ENCODE assay signal across 1 cellular context in the genomic region with DNA sequence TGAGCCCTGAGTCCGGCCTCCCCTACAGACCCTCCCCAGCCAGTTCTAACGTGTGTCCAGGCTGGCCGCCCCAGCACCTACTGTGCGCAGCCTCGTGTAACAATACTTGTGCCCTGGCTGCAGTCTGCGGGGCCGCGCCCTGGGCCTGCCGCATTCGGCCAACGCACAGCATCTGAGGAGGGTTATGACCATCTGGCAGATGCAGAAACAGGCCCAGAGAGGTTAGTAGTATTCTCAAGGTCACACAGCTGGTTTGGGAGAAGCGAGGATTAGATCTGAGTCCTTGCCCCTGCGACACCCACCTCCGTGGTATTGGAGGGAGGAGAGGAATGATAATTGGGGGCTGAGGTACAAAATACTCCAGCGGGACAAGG.
TF ChIP-seq lines count a peak whose summit lies in the region.

No MANE protein-coding gene starts in this region.

TF ChIP-seq in K562, 482 proteins besides CTCF, POLR2A, EP300 and RAD21 (continued from another document):
- TF ChIP-seq, protein P1, sequence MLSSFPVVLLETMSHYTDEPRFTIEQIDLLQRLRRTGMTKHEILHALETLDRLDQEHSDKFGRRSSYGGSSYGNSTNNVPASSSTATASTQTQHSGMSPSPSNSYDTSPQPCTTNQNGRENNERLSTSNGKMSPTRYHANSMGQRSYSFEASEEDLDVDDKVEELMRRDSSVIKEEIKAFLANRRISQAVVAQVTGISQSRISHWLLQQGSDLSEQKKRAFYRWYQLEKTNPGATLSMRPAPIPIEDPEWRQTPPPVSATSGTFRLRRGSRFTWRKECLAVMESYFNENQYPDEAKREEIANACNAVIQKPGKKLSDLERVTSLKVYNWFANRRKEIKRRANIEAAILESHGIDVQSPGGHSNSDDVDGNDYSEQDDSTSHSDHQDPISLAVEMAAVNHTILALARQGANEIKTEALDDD (IDR thresholded peaks at IDR 0.05): no peak
- TF ChIP-seq ZNF23 (CRISPR knock-in tag; IDR thresholded peaks at IDR 0.05): no peak
- no peak for TF ChIP-seq ZNF12 (CRISPR knock-in tag; IDR thresholded peaks at IDR 0.05)
- TF ChIP-seq SMARCA4 (IDR thresholded peaks at IDR 0.05): no peak
- TF ChIP-seq KAT7 (CRISPR knock-in tag; IDR thresholded peaks at IDR 0.05; ENCODE audit: borderline replicate concordance): peak; percentile 47; the same call in 1 of the 2 replicates
- no peak for TF ChIP-seq MED1 (CRISPR knock-in tag; IDR thresholded peaks at IDR 0.05; ENCODE audit: borderline replicate concordance)
- TF ChIP-seq ZNF3 (CRISPR knock-in tag; IDR thresholded peaks at IDR 0.05): no peak
- TF ChIP-seq RBM34 (IDR thresholded peaks at IDR 0.05; ENCODE audit: borderline replicate concordance, insufficient read depth, low read length): no peak
- peak; percentile 68 to 86 for TF ChIP-seq KDM1A (IDR thresholded peaks at IDR 0.05)
- no peak for TF ChIP-seq ZNF354B (CRISPR knock-in tag; IDR thresholded peaks at IDR 0.05)
- TF ChIP-seq KHSRP (IDR thresholded peaks at IDR 0.05): no peak
- TF ChIP-seq MCM3 (IDR thresholded peaks at IDR 0.05): no peak
- no peak for TF ChIP-seq CREBBP (IDR thresholded peaks at IDR 0.05; ENCODE audit: low read depth, low read length)
- no peak for TF ChIP-seq NFYB (IDR thresholded peaks at IDR 0.05; ENCODE audit: extremely low read depth, insufficient read length)
- TF ChIP-seq SRSF9 (IDR thresholded peaks at IDR 0.05; ENCODE audit: borderline replicate concordance, low read depth, low read length): no peak
- TF ChIP-seq, protein P2, sequence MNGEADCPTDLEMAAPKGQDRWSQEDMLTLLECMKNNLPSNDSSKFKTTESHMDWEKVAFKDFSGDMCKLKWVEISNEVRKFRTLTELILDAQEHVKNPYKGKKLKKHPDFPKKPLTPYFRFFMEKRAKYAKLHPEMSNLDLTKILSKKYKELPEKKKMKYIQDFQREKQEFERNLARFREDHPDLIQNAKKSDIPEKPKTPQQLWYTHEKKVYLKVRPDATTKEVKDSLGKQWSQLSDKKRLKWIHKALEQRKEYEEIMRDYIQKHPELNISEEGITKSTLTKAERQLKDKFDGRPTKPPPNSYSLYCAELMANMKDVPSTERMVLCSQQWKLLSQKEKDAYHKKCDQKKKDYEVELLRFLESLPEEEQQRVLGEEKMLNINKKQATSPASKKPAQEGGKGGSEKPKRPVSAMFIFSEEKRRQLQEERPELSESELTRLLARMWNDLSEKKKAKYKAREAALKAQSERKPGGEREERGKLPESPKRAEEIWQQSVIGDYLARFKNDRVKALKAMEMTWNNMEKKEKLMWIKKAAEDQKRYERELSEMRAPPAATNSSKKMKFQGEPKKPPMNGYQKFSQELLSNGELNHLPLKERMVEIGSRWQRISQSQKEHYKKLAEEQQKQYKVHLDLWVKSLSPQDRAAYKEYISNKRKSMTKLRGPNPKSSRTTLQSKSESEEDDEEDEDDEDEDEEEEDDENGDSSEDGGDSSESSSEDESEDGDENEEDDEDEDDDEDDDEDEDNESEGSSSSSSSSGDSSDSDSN (IDR thresholded peaks at IDR 0.05; ENCODE audit: borderline replicate concordance in 1 of 2, low read depth in 2 of 2, low read length in 2 of 2): 0 out of 4 replicates have a peak, but pooled peaks of 1 of the 2 experiments have one; percentile 4
- no peak for TF ChIP-seq SMAD2 (IDR thresholded peaks at IDR 0.05; ENCODE audit: low read depth, low read length)
- TF ChIP-seq ZNF217 (CRISPR knock-in tag; IDR thresholded peaks at IDR 0.05): no peak
- no peak for TF ChIP-seq KLF16 (IDR thresholded peaks at IDR 0.05)
- TF ChIP-seq, protein P3, sequence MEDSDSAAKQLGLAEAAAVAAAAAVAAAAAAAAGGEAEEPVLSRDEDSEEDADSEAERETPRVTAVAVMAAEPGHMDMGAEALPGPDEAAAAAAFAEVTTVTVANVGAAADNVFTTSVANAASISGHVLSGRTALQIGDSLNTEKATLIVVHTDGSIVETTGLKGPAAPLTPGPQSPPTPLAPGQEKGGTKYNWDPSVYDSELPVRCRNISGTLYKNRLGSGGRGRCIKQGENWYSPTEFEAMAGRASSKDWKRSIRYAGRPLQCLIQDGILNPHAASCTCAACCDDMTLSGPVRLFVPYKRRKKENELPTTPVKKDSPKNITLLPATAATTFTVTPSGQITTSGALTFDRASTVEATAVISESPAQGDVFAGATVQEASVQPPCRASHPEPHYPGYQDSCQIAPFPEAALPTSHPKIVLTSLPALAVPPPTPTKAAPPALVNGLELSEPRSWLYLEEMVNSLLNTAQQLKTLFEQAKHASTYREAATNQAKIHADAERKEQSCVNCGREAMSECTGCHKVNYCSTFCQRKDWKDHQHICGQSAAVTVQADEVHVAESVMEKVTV (CRISPR knock-in tag; IDR thresholded peaks at IDR 0.05): no peak
- no peak for TF ChIP-seq ZKSCAN8 (CRISPR knock-in tag; IDR thresholded peaks at IDR 0.05)
- TF ChIP-seq, protein P4, sequence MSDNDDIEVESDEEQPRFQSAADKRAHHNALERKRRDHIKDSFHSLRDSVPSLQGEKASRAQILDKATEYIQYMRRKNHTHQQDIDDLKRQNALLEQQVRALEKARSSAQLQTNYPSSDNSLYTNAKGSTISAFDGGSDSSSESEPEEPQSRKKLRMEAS (CRISPR knock-in tag; IDR thresholded peaks at IDR 0.05): 0 out of 2 replicates have a peak, but pooled peaks have one; percentile 49
- no peak for TF ChIP-seq SIRT6 (IDR thresholded peaks at IDR 0.05; ENCODE audit: low read depth, low read length)
- TF ChIP-seq ZNF311 (CRISPR knock-in tag; IDR thresholded peaks at IDR 0.05): no peak
- TF ChIP-seq MYC (IDR thresholded peaks at IDR 0.05; ENCODE audit: low read depth, low read length): no peak
- 0 out of 2 replicates have a peak, but pooled peaks have one; percentile 24 for TF ChIP-seq MYC (CRISPR knock-in tag; IDR thresholded peaks at IDR 0.05; ENCODE audit: borderline replicate concordance, low read depth)
- no peak for TF ChIP-seq GTF2A2 (tag; IDR thresholded peaks at IDR 0.05)
- no peak for TF ChIP-seq MTA2 (IDR thresholded peaks at IDR 0.05; ENCODE audit: low read depth)
- TF ChIP-seq WHSC1 (IDR thresholded peaks at IDR 0.05; ENCODE audit: low read length): no peak
- peak; percentile 20; the same call in 1 of the 2 replicates for TF ChIP-seq SP1 (CRISPR knock-in tag; IDR thresholded peaks at IDR 0.05)
- no peak for TF ChIP-seq NFE2 (IDR thresholded peaks at IDR 0.05; ENCODE audit: low read depth)
- TF ChIP-seq BRD9 (IDR thresholded peaks at IDR 0.05; ENCODE audit: low read depth, partially characterized antibody): no peak
- TF ChIP-seq, protein P5, sequence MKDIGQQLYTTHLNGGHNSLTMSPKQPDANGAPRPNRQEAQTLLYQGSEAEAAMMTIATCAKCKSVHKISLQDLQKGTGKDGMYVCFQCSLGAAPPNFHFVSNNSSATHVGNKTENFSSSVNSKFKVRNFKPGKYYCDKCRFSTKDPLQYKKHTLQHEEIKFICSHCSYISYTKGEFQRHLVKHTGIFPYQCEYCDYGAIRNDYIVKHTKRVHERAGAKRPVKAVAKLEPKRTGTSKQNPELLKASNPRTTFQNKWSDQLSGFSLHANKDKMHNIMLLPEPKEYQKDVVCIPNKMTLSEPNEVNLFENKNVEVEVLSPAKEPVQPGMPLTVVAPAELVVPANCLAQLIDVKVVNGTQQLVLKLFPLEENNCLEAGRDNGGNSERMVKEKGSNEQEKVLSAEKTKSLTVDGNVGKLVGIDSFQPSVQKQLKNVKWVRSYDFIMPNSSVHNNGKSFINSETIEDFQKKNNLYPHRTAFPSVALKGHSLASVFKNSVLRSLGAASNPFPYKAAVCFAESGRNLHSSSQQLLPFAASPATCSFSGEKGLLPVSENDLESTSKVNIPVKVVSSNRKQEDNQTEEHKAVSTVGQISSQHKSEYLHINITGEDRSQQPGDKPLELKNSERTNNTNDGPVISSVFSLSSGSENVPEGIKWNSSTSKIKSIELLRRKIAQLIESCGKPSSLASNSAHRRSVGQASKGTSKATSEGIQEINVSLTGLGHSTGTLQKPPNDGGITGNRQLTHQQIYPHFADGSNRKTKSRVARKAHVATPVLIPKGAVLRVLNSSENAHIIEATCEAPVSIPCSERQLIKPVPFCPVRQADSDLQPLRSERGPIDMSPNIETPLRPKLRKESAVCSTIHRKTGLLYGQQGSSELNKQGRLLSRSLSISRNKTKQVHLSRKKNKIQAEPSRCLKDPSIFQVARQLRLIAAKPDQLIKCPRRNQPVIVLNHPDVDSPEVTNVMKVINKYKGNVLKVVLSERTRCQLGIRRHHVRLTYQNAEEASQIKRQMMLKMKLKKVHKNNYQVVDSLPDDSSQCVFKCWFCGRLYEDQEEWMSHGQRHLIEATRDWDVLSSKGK (CRISPR knock-in tag; IDR thresholded peaks at IDR 0.05): no peak
- TF ChIP-seq, protein P6, sequence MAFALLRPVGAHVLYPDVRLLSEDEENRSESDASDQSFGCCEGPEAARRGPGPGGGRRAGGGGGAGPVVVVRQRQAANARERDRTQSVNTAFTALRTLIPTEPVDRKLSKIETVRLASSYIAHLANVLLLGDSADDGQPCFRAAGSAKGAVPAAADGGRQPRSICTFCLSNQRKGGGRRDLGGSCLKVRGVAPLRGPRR (CRISPR knock-in tag; IDR thresholded peaks at IDR 0.05): no peak
- TF ChIP-seq TBL1XR1 (IDR thresholded peaks at IDR 0.05; ENCODE audit: low read length in 2 of 2): 0 out of 4 replicates have a peak, but pooled peaks of 1 of the 2 experiments have one; percentile 2
- no peak for TF ChIP-seq TOE1 (IDR thresholded peaks at IDR 0.05; ENCODE audit: borderline replicate concordance)
- TF ChIP-seq TOE1 (CRISPR knock-in tag; IDR thresholded peaks at IDR 0.05; ENCODE audit: borderline replicate concordance, low read depth): 0 out of 2 replicates have a peak, but pooled peaks have one; percentile 51
- TF ChIP-seq, protein P7, sequence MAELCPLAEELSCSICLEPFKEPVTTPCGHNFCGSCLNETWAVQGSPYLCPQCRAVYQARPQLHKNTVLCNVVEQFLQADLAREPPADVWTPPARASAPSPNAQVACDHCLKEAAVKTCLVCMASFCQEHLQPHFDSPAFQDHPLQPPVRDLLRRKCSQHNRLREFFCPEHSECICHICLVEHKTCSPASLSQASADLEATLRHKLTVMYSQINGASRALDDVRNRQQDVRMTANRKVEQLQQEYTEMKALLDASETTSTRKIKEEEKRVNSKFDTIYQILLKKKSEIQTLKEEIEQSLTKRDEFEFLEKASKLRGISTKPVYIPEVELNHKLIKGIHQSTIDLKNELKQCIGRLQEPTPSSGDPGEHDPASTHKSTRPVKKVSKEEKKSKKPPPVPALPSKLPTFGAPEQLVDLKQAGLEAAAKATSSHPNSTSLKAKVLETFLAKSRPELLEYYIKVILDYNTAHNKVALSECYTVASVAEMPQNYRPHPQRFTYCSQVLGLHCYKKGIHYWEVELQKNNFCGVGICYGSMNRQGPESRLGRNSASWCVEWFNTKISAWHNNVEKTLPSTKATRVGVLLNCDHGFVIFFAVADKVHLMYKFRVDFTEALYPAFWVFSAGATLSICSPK (IDR thresholded peaks at IDR 0.05; ENCODE audit: borderline replicate concordance): no peak
- 0 out of 2 replicates have a peak, but pooled peaks have one; percentile 59 for TF ChIP-seq RBM14 (IDR thresholded peaks at IDR 0.05; ENCODE audit: borderline replicate concordance, insufficient read depth, low read depth, low read length)
- TF ChIP-seq, protein P8, sequence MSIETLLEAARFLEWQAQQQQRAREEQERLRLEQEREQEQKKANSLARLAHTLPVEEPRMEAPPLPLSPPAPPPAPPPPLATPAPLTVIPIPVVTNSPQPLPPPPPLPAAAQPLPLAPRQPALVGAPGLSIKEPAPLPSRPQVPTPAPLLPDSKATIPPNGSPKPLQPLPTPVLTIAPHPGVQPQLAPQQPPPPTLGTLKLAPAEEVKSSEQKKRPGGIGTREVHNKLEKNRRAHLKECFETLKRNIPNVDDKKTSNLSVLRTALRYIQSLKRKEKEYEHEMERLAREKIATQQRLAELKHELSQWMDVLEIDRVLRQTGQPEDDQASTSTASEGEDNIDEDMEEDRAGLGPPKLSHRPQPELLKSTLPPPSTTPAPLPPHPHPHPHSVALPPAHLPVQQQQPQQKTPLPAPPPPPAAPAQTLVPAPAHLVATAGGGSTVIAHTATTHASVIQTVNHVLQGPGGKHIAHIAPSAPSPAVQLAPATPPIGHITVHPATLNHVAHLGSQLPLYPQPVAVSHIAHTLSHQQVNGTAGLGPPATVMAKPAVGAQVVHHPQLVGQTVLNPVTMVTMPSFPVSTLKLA (conservative IDR thresholded peaks at IDR 0.05): no peak
- TF ChIP-seq ZNF41 (CRISPR knock-in tag; conservative IDR thresholded peaks at IDR 0.05): no peak
